Comparison of ENCODE assay signal across 1 cellular context in genomic region chr9:4349841-4350418, GRCh38.
TF ChIP-seq lines count a peak whose summit lies in the region.

No MANE protein-coding gene starts in this region.

TF ChIP-seq in GM23338, 12 proteins besides CTCF, POLR2A, EP300 and RAD21 (continued from another document):
- TF ChIP-seq REST (IDR thresholded peaks at IDR 0.05; ENCODE audit: unreplicated experiment) = peak; percentile 65
- no peak for TF ChIP-seq ZNF114 (CRISPR knock-in tag; IDR thresholded peaks at IDR 0.05)
- no peak for TF ChIP-seq NANOG (IDR thresholded peaks at IDR 0.05; ENCODE audit: borderline replicate concordance)
